Comparison of ENCODE assay signal across 18 cellular contexts in the genomic region with DNA sequence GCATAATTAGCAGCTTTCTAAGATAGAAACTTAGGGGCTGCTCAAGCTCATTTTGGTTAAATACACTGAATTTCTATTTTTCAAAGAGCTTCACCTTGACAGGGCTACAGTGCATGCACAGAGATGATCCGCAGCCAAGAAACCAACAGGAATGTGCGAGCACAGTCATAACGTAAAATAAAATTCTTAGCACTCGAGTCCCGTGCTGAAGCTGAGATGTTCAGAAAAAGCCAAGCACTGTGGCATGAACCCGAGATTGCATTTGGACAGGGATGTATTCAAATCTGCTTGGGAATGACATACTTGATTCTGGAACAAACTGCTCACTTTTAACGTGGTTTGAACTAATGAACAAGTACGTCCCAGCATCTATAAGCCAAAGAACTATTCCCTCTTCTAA.
DNase-seq lines count a peak whose midpoint lies in the region; ATAC-seq and TF ChIP-seq lines count a peak whose summit lies in the region.
"Had no signal": no experiment of that assay in that cellular context is flagged by ENCODE, and none has a peak within 500 bp of the region (broad histone marks: within the 10 kb centered on the region; RNA-seq: fewer than 3 reads in every experiment).

No MANE protein-coding gene starts in this region.

- H3K27ac ChIP-seq in heart left ventricle (peak overlapping the region in 10 of 12 donors; percentile 8 to 81 (median 66)), neural cell (ENCODE audit: low read length) (no peak overlapping the region)
- H3K27ac ChIP-seq: PC-9 had no signal

- peaks cover 3% of the 10 kb centered on the region for H3F3A ChIP-seq in neural cell (ENCODE audit: insufficient read depth, low read length, poor library complexity, severe bottlenecking)

- no peak overlapping the region for H3K9ac ChIP-seq in neural cell (ENCODE audit: low read length)

- TF ChIP-seq CTCF in heart left ventricle (IDR thresholded peaks at IDR 0.05) (no peak), neural cell (IDR thresholded peaks at IDR 0.05; ENCODE audit: poor library complexity, severe bottlenecking) (no peak)

- WGBS in heart left ventricle, 4 donors: 39 to 65% (median 61%) methylated on average over 8 of the region's 8 CpGs

- H3K4me3 ChIP-seq in heart left ventricle: peak overlapping the region in 6 of 12 donors; percentile 7 to 48 (median 43)
- H3K4me3 ChIP-seq in neural cell (ENCODE audit: low read length): peak overlapping the region; percentile 54
- H3K4me3 ChIP-seq: mucosa of descending colon, PC-9 had no signal

- no peaks in the 10 kb centered on the region for H4K20me1 ChIP-seq in neural cell (ENCODE audit: insufficient read depth)

- no peaks in the 10 kb centered on the region for H3K27me3 Mint-ChIP-seq in stimulated activated naive CD8-positive, alpha-beta T cell treated with anti-CD3 and anti-CD28 coated beads, Interleukin-15, Interleukin-2, amounts not matched to agents 100 ng/mL and 50 ng/mL, for 24 hours
- H3K27me3 Mint-ChIP-seq in T-cell: no peaks in the 10 kb centered on the region
- H3K27me3 Mint-ChIP-seq: stimulated activated naive B cell treated with anti-CD40 and anti-IgM and Interleukin-4, amounts not matched to agents 10 μg/mL and 1 μg/mL and 100 μg/mL, for 72 hours had no signal

- intact Hi-C loops in heart left ventricle (cut with DNase I): loop anchor here in 7 of 10 donors (5.0 to 10.0 kb wide), 6 partner anchors 36 to 342 kb away; a partner anchor contains a TSS
- intact Hi-C loops in posterior cingulate gyrus (cut with DNase I): no loop called here

- H3K27me3 ChIP-seq in heart left ventricle (no peaks in the 10 kb centered on the region), neural cell (ENCODE audit: insufficient read depth, low read depth, low read length) (no peaks in the 10 kb centered on the region)

- H3K4me1 ChIP-seq in heart left ventricle: peaks cover 0 to 70% (median 23%) of the 10 kb centered on the region in 12 donors

- no peaks in the 10 kb centered on the region for H3K9me2 ChIP-seq in neural cell (ENCODE audit: insufficient read depth, low read length)

- no peak overlapping the region for H3K4me2 ChIP-seq in neural cell (ENCODE audit: low read length)
- H3K4me2 ChIP-seq: PC-9 had no signal

- DNase-seq in stimulated activated naive CD8-positive, alpha-beta T cell treated with anti-CD3 and anti-CD28 coated beads, Interleukin-15, Interleukin-2, amounts not matched to agents 100 U/mL and 50 U/mL, for 24 hours: no peak
- no peak for DNase-seq in heart left ventricle
- DNase-seq in posterior cingulate gyrus: no peak
- no peak for DNase-seq in T-cell
- no peak for DNase-seq in NCI-H345 (lab: John Stamatoyannopoulos, UW)
- no peak for DNase-seq in activated effector memory CD4-positive, alpha-beta T cell treated with anti-CD3 and anti-CD28 coated beads, Interleukin-2, amount 50 U/mL, for 16 hours
- DNase-seq: ACHN; activated CD4-positive, alpha-beta T cell treated with anti-CD3 and anti-CD28 coated beads for 4 hours; activated naive CD4-positive, alpha-beta T cell; effector memory CD4-positive, alpha-beta T cell; HCEC 1CT; mucosa of descending colon; NCI-H1417; NCI-H748 treated with DMSO at 0.1 percent for 48 hours; PC-9; stimulated activated naive B cell treated with anti-CD40 and anti-IgM and Interleukin-4, amounts not matched to agents 10 μg/mL and 1 μg/mL and 100 μg/mL, for 72 hours had no signal

- no peaks in the 10 kb centered on the region for H3K79me2 ChIP-seq in neural cell (replicated peaks; ENCODE audit: insufficient read depth, low read length)

- peaks cover 42% of the 10 kb centered on the region for H3K36me3 Mint-ChIP-seq in stimulated activated naive CD8-positive, alpha-beta T cell treated with anti-CD3 and anti-CD28 coated beads, Interleukin-15, Interleukin-2, amounts not matched to agents 100 ng/mL and 50 ng/mL, for 24 hours (ENCODE audit: low read depth)
- H3K36me3 Mint-ChIP-seq in T-cell: peaks cover 31% of the 10 kb centered on the region

- no peak for TF ChIP-seq RAD21 in neural cell (conservative IDR thresholded peaks at IDR 0.05)

- CTCF ChIA-PET in T-cell (lab: Charles Lee): interaction anchor here in 1 of 2 donors (0.6 to 0.7 kb wide), 2 partner anchors 269 to 653 kb away, joined by 3 to 5 read pairs; no protein-coding TSS in a partner anchor

- no peak overlapping the region for H2AFZ ChIP-seq in neural cell (ENCODE audit: low read depth, low read length)
- H2AFZ ChIP-seq: PC-9 had no signal

- peak overlapping the region; percentile 28 for H3K27ac Mint-ChIP-seq in stimulated activated naive CD8-positive, alpha-beta T cell treated with anti-CD3 and anti-CD28 coated beads, Interleukin-15, Interleukin-2, amounts not matched to agents 100 ng/mL and 50 ng/mL, for 24 hours
- no peak overlapping the region for H3K27ac Mint-ChIP-seq in T-cell

- H3K36me3 ChIP-seq in heart left ventricle (no peaks in the 10 kb centered on the region), neural cell (ENCODE audit: insufficient read depth, low read length) (no peaks in the 10 kb centered on the region)

- H3K4me1 Mint-ChIP-seq in stimulated activated naive CD8-positive, alpha-beta T cell treated with anti-CD3 and anti-CD28 coated beads, Interleukin-15, Interleukin-2, amounts not matched to agents 100 ng/mL and 50 ng/mL, for 24 hours (ENCODE audit: low read depth): peaks cover 90% of the 10 kb centered on the region
- H3K4me1 Mint-ChIP-seq in T-cell: peaks cover 66 to 81% (median 73%) of the 10 kb centered on the region in 3 donors

- H3K9me3 ChIP-seq in heart left ventricle (no peaks in the 10 kb centered on the region), neural cell (ENCODE audit: low read length) (no peaks in the 10 kb centered on the region)
- H3K9me3 ChIP-seq: mucosa of descending colon had no signal

- no peak for TF ChIP-seq EP300 in neural cell (conservative IDR thresholded peaks at IDR 0.05; ENCODE audit: poor library complexity, severe bottlenecking)

- ATAC-seq in stimulated activated naive CD8-positive, alpha-beta T cell treated with anti-CD3 and anti-CD28 coated beads, Interleukin-15, Interleukin-2, amounts not matched to agents 100 U/mL and 50 U/mL, for 24 hours: no peak
- ATAC-seq in heart left ventricle: peak in 2 of 4 donors; percentile 17 to 30
- no peak for ATAC-seq in T-cell (replicated peaks in 1 of 4)
- ATAC-seq: mucosa of descending colon; stimulated activated naive B cell treated with anti-CD40 and anti-IgM and Interleukin-4, amounts not matched to agents 10 μg/mL and 1 μg/mL and 100 μg/mL, for 72 hours had no signal

- no peak for TF ChIP-seq POLR2A in heart left ventricle (IDR thresholded peaks at IDR 0.05)

- POLR2A ChIA-PET in T-cell (lab: Charles Lee): interaction anchor here (0.6 to 0.7 kb wide), 3 partner anchors 8 to 184 kb away, joined by 3 to 6 read pairs (median 5); no protein-coding TSS in a partner anchor

- H3K9me3 Mint-ChIP-seq in stimulated activated naive CD8-positive, alpha-beta T cell treated with anti-CD3 and anti-CD28 coated beads, Interleukin-15, Interleukin-2, amounts not matched to agents 100 ng/mL and 50 ng/mL, for 24 hours: no peaks in the 10 kb centered on the region
- no peaks in the 10 kb centered on the region for H3K9me3 Mint-ChIP-seq in T-cell
- H3K9me3 Mint-ChIP-seq: stimulated activated naive B cell treated with anti-CD40 and anti-IgM and Interleukin-4, amounts not matched to agents 10 μg/mL and 1 μg/mL and 100 μg/mL, for 72 hours had no signal

- H3K4me3 Mint-ChIP-seq in stimulated activated naive CD8-positive, alpha-beta T cell treated with anti-CD3 and anti-CD28 coated beads, Interleukin-15, Interleukin-2, amounts not matched to agents 100 ng/mL and 50 ng/mL, for 24 hours: no peak overlapping the region
- no peak overlapping the region for H3K4me3 Mint-ChIP-seq in T-cell
- H3K4me3 Mint-ChIP-seq: stimulated activated naive B cell treated with anti-CD40 and anti-IgM and Interleukin-4, amounts not matched to agents 10 μg/mL and 1 μg/mL and 100 μg/mL, for 72 hours had no signal

TF ChIP-seq in neural cell, 6 proteins besides CTCF, POLR2A, EP300 and RAD21:
- TF ChIP-seq SMC3 (conservative IDR thresholded peaks at IDR 0.05; ENCODE audit: poor library complexity) (no peak), EZH2 (IDR thresholded peaks at IDR 0.05; ENCODE audit: borderline replicate concordance, insufficient read depth, low read length, poor library complexity, severe bottlenecking) (no peak), MXI1 (conservative IDR thresholded peaks at IDR 0.05; ENCODE audit: poor library complexity, severe bottlenecking) (no peak), TAF1 (IDR thresholded peaks at IDR 0.05; ENCODE audit: low read depth) (no peak)
